14 cellular contexts compared by ENCODE assay signal in the genomic region with DNA sequence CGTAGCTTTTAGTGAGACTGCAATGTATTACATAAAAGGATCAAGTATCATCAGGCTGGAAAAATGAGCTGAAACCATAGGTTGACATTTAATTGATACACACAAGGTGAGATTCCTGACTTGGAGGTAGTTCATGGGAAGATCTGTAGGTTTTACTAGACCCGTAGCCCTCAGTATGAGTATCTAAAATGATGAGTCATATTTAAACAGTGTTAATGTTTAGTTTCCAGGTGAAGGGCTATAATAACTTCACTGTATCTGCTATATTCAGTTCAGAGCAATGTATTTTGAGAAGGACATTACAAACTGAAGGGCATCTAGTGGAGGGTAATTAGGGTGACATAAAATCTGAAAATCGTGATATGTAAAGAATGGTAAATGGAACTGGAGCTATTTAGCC. TPM values are rescaled to one million over a fixed set of nuclear protein-coding genes. Genes with fewer than 3 reads are reported as not detected.
DNase-seq lines count a peak whose midpoint lies in the region; ATAC-seq, FAIRE-seq and TF ChIP-seq lines count a peak whose summit lies in the region.
"Had no signal": no experiment of that assay in that cellular context is flagged by ENCODE, and none has a peak within 500 bp of the region (broad histone marks: within the 10 kb centered on the region; RNA-seq: fewer than 3 reads in every experiment).

No MANE protein-coding gene starts in this region.

- no peaks in the 10 kb centered on the region for H3K9me3 Mint-ChIP-seq in neural progenitor cell
- no peaks in the 10 kb centered on the region for H3K9me3 Mint-ChIP-seq in glutamatergic neuron (ENCODE audit: unreplicated experiment)
- H3K9me3 Mint-ChIP-seq in activated T-cell treated with anti-CD3 and anti-CD28 coated beads, Interleukin-2, amount 50 U/mL, for 24 hours: no peaks in the 10 kb centered on the region

- no peak overlapping the region for H3K4me2 ChIP-seq in neural progenitor cell

- H2AFZ ChIP-seq in neural progenitor cell (replicated peaks): no peak overlapping the region

- no peak for DNase-seq in GM12892 (ENCODE audit: insufficient read length)
- DNase-seq in choroid plexus epithelial cell (ENCODE audit: low read depth): peak; percentile 21
- no peak for DNase-seq in amniotic stem cell (lab: John Stamatoyannopoulos, UW)
- no peak for DNase-seq in neural progenitor cell (ENCODE audit: low spot score)
- DNase-seq in glutamatergic neuron: no peak
- no peak for DNase-seq in activated T-cell treated with anti-CD3 and anti-CD28 coated beads, Interleukin-2, amount 50 U/mL, for 24 hours
- DNase-seq: effector CD4-positive, alpha-beta T cell; head of caudate nucleus; NCI-H524 treated with DMSO at 0.1 percent for 48 hours had no signal

- no peaks in the 10 kb centered on the region for H3K79me2 ChIP-seq in neural progenitor cell (ENCODE audit: low read depth)

- H3K27ac ChIP-seq in neural progenitor cell: no peak overlapping the region

- H3K27me3 Mint-ChIP-seq in neural progenitor cell (ENCODE audit: insufficient read depth, low read depth) (no peaks in the 10 kb centered on the region), glutamatergic neuron (ENCODE audit: unreplicated experiment) (peaks cover 4% of the 10 kb centered on the region)
- H3K27me3 Mint-ChIP-seq in activated T-cell treated with anti-CD3 and anti-CD28 coated beads, Interleukin-2, amount 50 U/mL, for 24 hours: peaks cover 3% of the 10 kb centered on the region

- H3K4me1 Mint-ChIP-seq in neural progenitor cell (peaks cover 16% of the 10 kb centered on the region), glutamatergic neuron (ENCODE audit: low read depth, unreplicated experiment) (no peaks in the 10 kb centered on the region)
- peaks cover 16% of the 10 kb centered on the region for H3K4me1 Mint-ChIP-seq in activated T-cell treated with anti-CD3 and anti-CD28 coated beads, Interleukin-2, amount 50 U/mL, for 24 hours (ENCODE audit: low read depth)

- H3K36me3 Mint-ChIP-seq in neural progenitor cell: no peaks in the 10 kb centered on the region
- no peaks in the 10 kb centered on the region for H3K36me3 Mint-ChIP-seq in glutamatergic neuron (ENCODE audit: unreplicated experiment)
- no peaks in the 10 kb centered on the region for H3K36me3 Mint-ChIP-seq in activated T-cell treated with anti-CD3 and anti-CD28 coated beads, Interleukin-2, amount 50 U/mL, for 24 hours (ENCODE audit: low read depth)
- H3K36me3 Mint-ChIP-seq: activated naive CD8-positive, alpha-beta T cell had no signal

- no peaks in the 10 kb centered on the region for H3K36me3 ChIP-seq in neural progenitor cell
- H3K36me3 ChIP-seq: thoracic aorta had no signal

- H3F3A ChIP-seq in neural progenitor cell (ENCODE audit: low read depth): no peaks in the 10 kb centered on the region

- H3K4me3 Mint-ChIP-seq in neural progenitor cell (no peak overlapping the region), glutamatergic neuron (ENCODE audit: unreplicated experiment) (no peak overlapping the region)
- H3K4me3 Mint-ChIP-seq in activated T-cell treated with anti-CD3 and anti-CD28 coated beads, Interleukin-2, amount 50 U/mL, for 24 hours: no peak overlapping the region
- H3K4me3 Mint-ChIP-seq: activated naive CD8-positive, alpha-beta T cell had no signal

- no peaks in the 10 kb centered on the region for H4K20me1 ChIP-seq in neural progenitor cell (ENCODE audit: low read depth)

- no peak overlapping the region for H3K27ac Mint-ChIP-seq in neural progenitor cell
- no peak overlapping the region for H3K27ac Mint-ChIP-seq in glutamatergic neuron (ENCODE audit: unreplicated experiment)
- no peak overlapping the region for H3K27ac Mint-ChIP-seq in activated T-cell treated with anti-CD3 and anti-CD28 coated beads, Interleukin-2, amount 50 U/mL, for 24 hours
- H3K27ac Mint-ChIP-seq: activated naive CD8-positive, alpha-beta T cell had no signal

- ATAC-seq in GM19455 (IDR thresholded peaks at IDR 0.05; ENCODE audit: unreplicated experiment) (peak; percentile 35), HG03175 (IDR thresholded peaks at IDR 0.05; ENCODE audit: unreplicated experiment) (peak; percentile 57)

- H3K4me3 ChIP-seq in choroid plexus epithelial cell (ENCODE audit: low read depth, low read length) (no peak overlapping the region), neural progenitor cell (no peak overlapping the region)
- H3K4me3 ChIP-seq: lung, thoracic aorta had no signal

- H3K4me1 ChIP-seq in neural progenitor cell: peaks cover 13% of the 10 kb centered on the region

- peak; percentile 91 for FAIRE-seq in GM12892 (lab: Jason Lieb, UNC)

- TF ChIP-seq CTCF in choroid plexus epithelial cell (conservative IDR thresholded peaks at IDR 0.05; ENCODE audit: low read depth, low read length): no peak
- no peak for TF ChIP-seq CTCF in neural progenitor cell (IDR thresholded peaks at IDR 0.05)
- no peak for TF ChIP-seq CTCF in glutamatergic neuron (IDR thresholded peaks at IDR 0.05; ENCODE audit: partially characterized antibody, unreplicated experiment)

- H3K9ac ChIP-seq in neural progenitor cell: no peak overlapping the region

- no peaks in the 10 kb centered on the region for H3K9me3 ChIP-seq in neural progenitor cell (ENCODE audit: low read depth)
- H3K9me3 ChIP-seq: thoracic aorta had no signal

- no peak for TF ChIP-seq POLR2A in GM12892 (IDR thresholded peaks at IDR 0.05; ENCODE audit: low read depth, low read length)

- H3K27me3 ChIP-seq in neural progenitor cell: no peaks in the 10 kb centered on the region

RNA-seq across cellular contexts. Expression of a gene that starts 35.0 kb away (rescaled TPM):
- polyA plus RNA-seq in GM12892 (2012; ENCODE audit: missing spikeins): 161 TPM
- total RNA-seq in neural progenitor cell (ENCODE audit: low replicate concordance) (0.46 and 1.6 TPM in 2 replicates), glutamatergic neuron (ENCODE audit: unreplicated experiment) (not detected)
